8 cellular contexts compared by ENCODE assay signal in genomic region chr5:56814963-56815656, GRCh38. TPM values are rescaled to one million over a fixed set of nuclear protein-coding genes. Genes with fewer than 3 reads are reported as not detected.
DNase-seq lines count a peak whose midpoint lies in the region; ATAC-seq and TF ChIP-seq lines count a peak whose summit lies in the region.

Gene MAP3K1 (plus strand): TSS chr5:56815549. CDS start chr5:56815574, 25 bp downstream.

- H3K4me3 ChIP-seq in foreskin fibroblast (ENCODE audit: low read depth in 1 of 2, low read length in 2 of 2) (peak within 1 kb of the TSS; percentile 64 to 88), stomach (peak within 1 kb of the TSS; percentile 70 to 93 (median 89))

- intact Hi-C loops in stomach (cut with DNase I; ENCODE audit: low total_unique reads) = no loop called here

- no peaks in the 10 kb centered on the region for H3K9me3 ChIP-seq in stomach

- peaks cover 33% of the 10 kb centered on the region for H3K4me1 Mint-ChIP-seq in neural crest cell

- no peaks in the 10 kb centered on the region for H3K27me3 ChIP-seq in stomach

- DNase-seq in DMS114 treated with DMSO at 0.1 percent for 48 hours (lab: John Stamatoyannopoulos, UW; ENCODE audit: unreplicated experiment) = peak; percentile 22
- peak; percentile 66 for DNase-seq in HuH-7 (ENCODE audit: low spot score)
- peak; percentile 29 for DNase-seq in SHP77 treated with DMSO at 0.1 percent for 48 hours (lab: John Stamatoyannopoulos, UW)
- peak; percentile 75 for DNase-seq in activated gamma-delta T cell treated with Interleukin-2 at 50 U/mL for 16 hours
- peak; percentile 60 to 86 for DNase-seq in foreskin fibroblast
- DNase-seq in neural crest cell (ENCODE audit: low read depth, low spot score) = peak; percentile 75
- peak; percentile 94 for DNase-seq in stomach

- H3K27ac Mint-ChIP-seq in neural crest cell (ENCODE audit: unreplicated experiment) = no peak within 1 kb of the TSS

- 0 to 1% (median 0%) methylated on average over 10 to 84 of the region's 87 CpGs for WGBS in stomach, 5 donors

- H3K4me1 ChIP-seq in stomach = peaks cover 7 to 41% (median 26%) of the 10 kb centered on the region in 4 donors

- peak in 1 of 4 donors; percentile 59 for TF ChIP-seq POLR2A in stomach (IDR thresholded peaks at IDR 0.05)

- H3K27me3 Mint-ChIP-seq in neural crest cell (ENCODE audit: low read depth) = peaks cover 29% of the 10 kb centered on the region

- TF ChIP-seq EP300 in stomach (IDR thresholded peaks at IDR 0.05) = no peak

- H3K27ac ChIP-seq in stomach = peak within 1 kb of the TSS; percentile 88 to 100 (median 97)

- TF ChIP-seq CTCF in foreskin fibroblast (IDR thresholded peaks at IDR 0.05; ENCODE audit: low read depth, low read length) (no peak), neural crest cell (conservative IDR thresholded peaks at IDR 0.05) (no peak), stomach (IDR thresholded peaks at IDR 0.05) (peak in 1 of 7 experiments; percentile 31)

- no peaks in the 10 kb centered on the region for H3K36me3 Mint-ChIP-seq in neural crest cell (ENCODE audit: low read depth)

- no peaks in the 10 kb centered on the region for H3K9me3 Mint-ChIP-seq in neural crest cell

- peak; percentile 46 for ATAC-seq in GM21447 (IDR thresholded peaks at IDR 0.05; ENCODE audit: unreplicated experiment)

- peak within 1 kb of the TSS; percentile 93 for H3K4me3 Mint-ChIP-seq in neural crest cell

- H3K36me3 ChIP-seq in stomach = no peaks in the 10 kb centered on the region

RNA-seq across cellular contexts. Expression of gene MAP3K1, which starts in this region (rescaled TPM):
- 26.3 and 27.9 TPM in 2 replicates for total RNA-seq in neural crest cell
- total RNA-seq in stomach = 10 to 100 TPM in 3 of 5 donors, 1 to 10 TPM in 2; 6.1 to 30.7 (median 15.4) TPM
- 1 to 10 TPM; 3.8 to 6.5 (median 4.4) TPM for polyA plus RNA-seq in stomach

Comparison
In these comparisons a context has a peak if more than half of its experiments do, and no peak if none do; other contexts are left out.
1. Peak in every context shown above with its lines: DNase-seq, ATAC-seq, H3K4me3 ChIP-seq and H3K27ac ChIP-seq.
2. DNase-seq: peak in every context shown above with its lines; median percentile 94 in stomach; 75 in activated gamma-delta T cell treated with Interleukin-2 at 50 U/mL for 16 hours; 75 in neural crest cell; 73 in foreskin fibroblast; 66 in HuH-7; 29 in SHP77 treated with DMSO at 0.1 percent for 48 hours; 22 in DMS114 treated with DMSO at 0.1 percent for 48 hours.